Comparison of ENCODE assay signal across 1 cellular context in genomic region chr11:106959386-106959785, GRCh38.
TF ChIP-seq lines count a peak whose summit lies in the region.

No MANE protein-coding gene starts in this region.

TF ChIP-seq in GM23338, 12 proteins besides CTCF, POLR2A, EP300 and RAD21 (continued from another document):
- no peak for TF ChIP-seq ZNF462 (CRISPR knock-in tag; IDR thresholded peaks at IDR 0.05)
- TF ChIP-seq REST (IDR thresholded peaks at IDR 0.05; ENCODE audit: unreplicated experiment) = no peak
- no peak for TF ChIP-seq NANOG (IDR thresholded peaks at IDR 0.05; ENCODE audit: borderline replicate concordance)
- no peak for TF ChIP-seq EZH2 (IDR thresholded peaks at IDR 0.05; ENCODE audit: low read depth, unreplicated experiment)
- no peak for TF ChIP-seq ZNF331 (CRISPR knock-in tag; IDR thresholded peaks at IDR 0.05; ENCODE audit: low read depth)
- no peak for TF ChIP-seq ETS1 (IDR thresholded peaks at IDR 0.05)
